ENCODE assay signal across 7 cellular contexts in the genomic region with DNA sequence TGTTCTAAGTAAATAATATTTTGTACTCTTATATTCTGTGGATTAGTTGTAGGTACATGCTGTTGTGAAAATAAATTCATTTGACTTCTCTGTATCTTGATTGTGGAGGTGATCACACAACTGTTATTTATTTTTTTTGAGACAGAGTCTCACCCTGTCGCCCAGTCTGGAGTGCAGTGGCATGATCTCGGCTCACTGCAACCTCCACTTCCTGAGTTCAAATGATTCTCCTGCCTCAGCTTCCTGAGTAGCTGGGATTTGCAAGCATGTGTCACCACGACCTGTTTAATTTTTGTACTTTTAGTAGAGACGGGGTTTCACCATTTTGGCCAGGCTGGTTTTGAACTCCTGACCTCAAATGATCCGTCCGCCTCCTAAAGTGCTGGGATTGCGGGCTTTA. TPM values are rescaled to one million over a fixed set of nuclear protein-coding genes. Genes with fewer than 3 reads are reported as not detected.
A peak's percentile ranks its signal among the peaks of the same experiment; 100 is the strongest.
DNase-seq lines count a peak whose midpoint lies in the region; ATAC-seq and TF ChIP-seq lines count a peak whose summit lies in the region.
"Not testable (repeated sequence)": the region's sequence is repeated elsewhere in the genome, so short reads cannot be mapped to it uniquely, and the experiment has no call there.

No MANE protein-coding gene starts in this region.

- H2BK120ac ChIP-seq in H9 (ENCODE audit: low read depth, low read length, poor library complexity, severe bottlenecking) = not testable (repeated sequence)

- H3K4me3 ChIP-seq in brain microvascular endothelial cell (ENCODE audit: low read depth, low read length); naive thymus-derived CD4-positive, alpha-beta T cell (ENCODE audit: low read length): not testable (repeated sequence)

- not testable (repeated sequence) for H3K23ac ChIP-seq in H9 (ENCODE audit: insufficient read length, low read depth, low read length)

- H2BK20ac ChIP-seq in H9 (ENCODE audit: low read depth, low read length, poor library complexity, severe bottlenecking) = not testable (repeated sequence)

- H3K4me1 Mint-ChIP-seq in H9 = peaks cover 20 to 38% of the 10 kb centered on the region in 2 experiments
- peaks cover 23% of the 10 kb centered on the region for H3K4me1 Mint-ChIP-seq in T-helper 1 cell treated with Interleukin-12 subunit alpha and Interleukin-12 subunit beta and Interleukin-4 antibody, amounts not matched to agents 30 μg/mL and 1 μg/mL, for 36 hours (ENCODE audit: low read depth)
- H3K4me1 Mint-ChIP-seq in endothelial cell (ENCODE audit: unreplicated experiment) = peaks cover 46% of the 10 kb centered on the region
- H3K4me1 Mint-ChIP-seq in naive thymus-derived CD4-positive, alpha-beta T cell = peaks cover 15 to 30% (median 19%) of the 10 kb centered on the region in 7 donors
- peaks cover 18 to 26% of the 10 kb centered on the region in 2 donors for H3K4me1 Mint-ChIP-seq in stimulated activated naive B cell treated with anti-CD40 and anti-IgM and Interleukin-4, amounts not matched to agents 10 μg/mL and 1 μg/mL and 100 μg/mL, for 72 hours

- not testable (repeated sequence) for H4K20me1 ChIP-seq in H9 (ENCODE audit: control insufficient read depth, insufficient read depth, insufficient read length)

- not testable (repeated sequence) for H3K27me3 Mint-ChIP-seq in H9 (ENCODE audit: low read depth); stimulated activated naive B cell treated with anti-CD40 and anti-IgM and Interleukin-4, amounts not matched to agents 10 μg/mL and 1 μg/mL and 100 μg/mL, for 72 hours
- peaks cover 12% of the 10 kb centered on the region for H3K27me3 Mint-ChIP-seq in T-helper 1 cell treated with Interleukin-12 subunit alpha and Interleukin-12 subunit beta and Interleukin-4 antibody, amounts not matched to agents 30 μg/mL and 1 μg/mL, for 36 hours (ENCODE audit: low read depth)
- H3K27me3 Mint-ChIP-seq in endothelial cell (ENCODE audit: unreplicated experiment) = peaks cover 11% of the 10 kb centered on the region
- peaks cover 9 to 65% (median 49%) of the 10 kb centered on the region in 5 donors for H3K27me3 Mint-ChIP-seq in naive thymus-derived CD4-positive, alpha-beta T cell

- H3K18ac ChIP-seq in H9 (ENCODE audit: insufficient read length, low read depth, low read length) = not testable (repeated sequence)

- H2BK15ac ChIP-seq in H9 (ENCODE audit: low read depth, low read length) = not testable (repeated sequence)

- not testable (repeated sequence) for H3K56ac ChIP-seq in H9 (ENCODE audit: insufficient read length, low read depth, low read length)

- H3K4me1 ChIP-seq in H9 (ENCODE audit: insufficient read depth, low read length); naive thymus-derived CD4-positive, alpha-beta T cell (ENCODE audit: control insufficient read depth in 2 of 2, insufficient read depth in 2 of 2, low read length in 2 of 2): not testable (repeated sequence)

- H3K4me2 ChIP-seq in H9 (ENCODE audit: insufficient read depth, insufficient read length, low read length) = not testable (repeated sequence)

- not testable (repeated sequence) for H4K91ac ChIP-seq in H9 (ENCODE audit: insufficient read length, low read depth, low read length)

- H3K27me3 ChIP-seq in H9 (ENCODE audit: insufficient read depth, low read length); brain microvascular endothelial cell (replicated peaks); naive thymus-derived CD4-positive, alpha-beta T cell (ENCODE audit: control insufficient read depth in 2 of 2, insufficient read depth in 2 of 2, low read length in 2 of 2): not testable (repeated sequence)

- not testable (repeated sequence) for H3T11ph ChIP-seq in H9 (ENCODE audit: low read length)

- H3K36me3 Mint-ChIP-seq in H9 (ENCODE audit: insufficient read depth in 1 of 3, low read depth in 3 of 3) (peaks cover 29 to 63% (median 52%) of the 10 kb centered on the region in 3 experiments), endothelial cell (ENCODE audit: low read depth, unreplicated experiment) (peaks cover 41% of the 10 kb centered on the region)
- peaks cover 30% of the 10 kb centered on the region for H3K36me3 Mint-ChIP-seq in T-helper 1 cell treated with Interleukin-12 subunit alpha and Interleukin-12 subunit beta and Interleukin-4 antibody, amounts not matched to agents 30 μg/mL and 1 μg/mL, for 36 hours (ENCODE audit: low read depth)
- H3K36me3 Mint-ChIP-seq in naive thymus-derived CD4-positive, alpha-beta T cell = peaks cover 0 to 26% (median 3%) of the 10 kb centered on the region in 5 donors
- peaks cover 47 to 61% of the 10 kb centered on the region in 2 donors for H3K36me3 Mint-ChIP-seq in stimulated activated naive B cell treated with anti-CD40 and anti-IgM and Interleukin-4, amounts not matched to agents 10 μg/mL and 1 μg/mL and 100 μg/mL, for 72 hours

- H4K5ac ChIP-seq in H9 (ENCODE audit: insufficient read length, low read depth, low read length) = not testable (repeated sequence)

- not testable (repeated sequence) for H4K8ac ChIP-seq in H9 (replicated peaks; ENCODE audit: insufficient read length, low read depth, low read length)

- DNase-seq in H9; brain microvascular endothelial cell; endothelial cell (ENCODE audit: low spot score); stimulated activated naive B cell treated with anti-CD40 and anti-IgM and Interleukin-4, amounts not matched to agents 10 μg/mL and 1 μg/mL and 100 μg/mL, for 72 hours: not testable (repeated sequence)
- peak; percentile 30 for DNase-seq in activated CD8-positive, alpha-beta memory T cell treated with anti-CD3 and anti-CD28 coated beads for 24 hours
- DNase-seq in naive thymus-derived CD4-positive, alpha-beta T cell = peak in 1 of 9 donors; percentile 11

- not testable (repeated sequence) for H2AK5ac ChIP-seq in H9 (ENCODE audit: insufficient read length, low read length)

- H3K4ac ChIP-seq in H9 (ENCODE audit: low read depth, low read length) = not testable (repeated sequence)

- CTCF ChIA-PET in naive thymus-derived CD4-positive, alpha-beta T cell (lab: Charles Lee) = not testable (repeated sequence)

- H3K4me3 Mint-ChIP-seq in H9; endothelial cell (ENCODE audit: unreplicated experiment); stimulated activated naive B cell treated with anti-CD40 and anti-IgM and Interleukin-4, amounts not matched to agents 10 μg/mL and 1 μg/mL and 100 μg/mL, for 72 hours: not testable (repeated sequence)
- H3K4me3 Mint-ChIP-seq in T-helper 1 cell treated with Interleukin-12 subunit alpha and Interleukin-12 subunit beta and Interleukin-4 antibody, amounts not matched to agents 30 μg/mL and 1 μg/mL, for 36 hours = peak overlapping the region; percentile 22
- H3K4me3 Mint-ChIP-seq in naive thymus-derived CD4-positive, alpha-beta T cell = peak overlapping the region in 7 of 10 donors; percentile 15 to 70 (median 30)

- H3K36me3 ChIP-seq in brain microvascular endothelial cell (replicated peaks) = peaks cover 20% of the 10 kb centered on the region
- not testable (repeated sequence) for H3K36me3 ChIP-seq in naive thymus-derived CD4-positive, alpha-beta T cell (ENCODE audit: control insufficient read depth in 2 of 3, insufficient read depth in 3 of 3, low read length in 3 of 3)

- in situ Hi-C loops in brain microvascular endothelial cell (cut with HindIII; ENCODE audit: low pct_ligation_motif_present, low sequenced_read_pairs) = not testable (repeated sequence)

- ATAC-seq in naive thymus-derived CD4-positive, alpha-beta T cell; stimulated activated naive B cell treated with anti-CD40 and anti-IgM and Interleukin-4, amounts not matched to agents 10 μg/mL and 1 μg/mL and 100 μg/mL, for 72 hours (replicated peaks): not testable (repeated sequence)

- TF ChIP-seq CTCF in H9 (conservative IDR thresholded peaks at IDR 0.05); brain microvascular endothelial cell (IDR thresholded peaks at IDR 0.05; ENCODE audit: low read depth, low read length, missing control alignments); endothelial cell (IDR thresholded peaks at IDR 0.05; ENCODE audit: unreplicated experiment): not testable (repeated sequence)

- H2BK5ac ChIP-seq in H9 (ENCODE audit: insufficient read length, low read length) = not testable (repeated sequence)

- peaks cover 26 to 27% of the 10 kb centered on the region in 2 experiments for H3K9me3 Mint-ChIP-seq in H9
- not testable (repeated sequence) for H3K9me3 Mint-ChIP-seq in T-helper 1 cell treated with Interleukin-12 subunit alpha and Interleukin-12 subunit beta and Interleukin-4 antibody, amounts not matched to agents 30 μg/mL and 1 μg/mL, for 36 hours; endothelial cell (ENCODE audit: unreplicated experiment); stimulated activated naive B cell treated with anti-CD40 and anti-IgM and Interleukin-4, amounts not matched to agents 10 μg/mL and 1 μg/mL and 100 μg/mL, for 72 hours
- peaks cover 0 to 39% (median 6%) of the 10 kb centered on the region in 11 donors for H3K9me3 Mint-ChIP-seq in naive thymus-derived CD4-positive, alpha-beta T cell

- peaks cover 60% of the 10 kb centered on the region; the same call in 1 of the 2 replicates for H3K79me2 ChIP-seq in H9 (ENCODE audit: insufficient read depth, low read length)

- not testable (repeated sequence) for H3K27ac ChIP-seq in H9 (ENCODE audit: insufficient read length, low read depth, low read length); naive thymus-derived CD4-positive, alpha-beta T cell (ENCODE audit: low read depth, low read length)
- H3K27ac ChIP-seq in brain microvascular endothelial cell = peak overlapping the region; percentile 8

- H3K23me2 ChIP-seq in H9 (ENCODE audit: insufficient read length, low read depth, low read length, poor library complexity, severe bottlenecking) = not testable (repeated sequence)

- no CpG with 5 or more reads among the region's 7 CpGs for WGBS in H9 (ENCODE audit: extremely low coverage, insufficient read length, low lambda C conversion rate)

- not testable (repeated sequence) for H3K9ac ChIP-seq in H9 (ENCODE audit: extremely low read depth, insufficient read length, low read length)

- POLR2A ChIA-PET in naive thymus-derived CD4-positive, alpha-beta T cell (lab: Charles Lee) = not testable (repeated sequence)

- intact Hi-C loops in naive thymus-derived CD4-positive, alpha-beta T cell (cut with micrococcal nuclease) = not testable (repeated sequence)

- peaks cover 14% of the 10 kb centered on the region for H3K79me1 ChIP-seq in H9 (ENCODE audit: insufficient read depth, low read depth, low read length, poor library complexity, severe bottlenecking)

- H3K27ac Mint-ChIP-seq in H9 (peak overlapping the region in 2 of 3 experiments; percentile 20 to 50; a peak in 2 of 7 replicates), endothelial cell (ENCODE audit: unreplicated experiment) (peak overlapping the region; percentile 6)
- H3K27ac Mint-ChIP-seq in T-helper 1 cell treated with Interleukin-12 subunit alpha and Interleukin-12 subunit beta and Interleukin-4 antibody, amounts not matched to agents 30 μg/mL and 1 μg/mL, for 36 hours = not testable (repeated sequence)
- peak overlapping the region in 1 of 9 donors; percentile 46 for H3K27ac Mint-ChIP-seq in naive thymus-derived CD4-positive, alpha-beta T cell
- peak overlapping the region; percentile 16 for H3K27ac Mint-ChIP-seq in stimulated activated naive B cell treated with anti-CD40 and anti-IgM and Interleukin-4, amounts not matched to agents 10 μg/mL and 1 μg/mL and 100 μg/mL, for 72 hours

- H2BK12ac ChIP-seq in H9 (ENCODE audit: insufficient read length, low read depth, low read length) = not testable (repeated sequence)

- not testable (repeated sequence) for H2AFZ ChIP-seq in H9 (ENCODE audit: low read length)

- not testable (repeated sequence) for H3K9me3 ChIP-seq in H9 (ENCODE audit: control insufficient read depth, low read depth, low read length); naive thymus-derived CD4-positive, alpha-beta T cell (ENCODE audit: control insufficient read depth in 2 of 3, low read length in 3 of 3)

- H3K14ac ChIP-seq in H9 (ENCODE audit: insufficient read depth, low read length) = not testable (repeated sequence)

RNA-seq across cellular contexts. Expression of gene CTNNA1, which starts 7.9 kb away (rescaled TPM):
- 354 and 378 TPM in 2 replicates for total RNA-seq in H9 (2021)
- 521 TPM for total RNA-seq in endothelial cell (ENCODE audit: unreplicated experiment)
- 10 to 100 TPM in 2 of 5 experiments, 1 to 10 TPM in 3; 3.7 to 52.9 (median 7.1) TPM for total RNA-seq in naive thymus-derived CD4-positive, alpha-beta T cell
- under 1 TPM; 0.78 to 0.92 TPM for polyA plus RNA-seq in naive thymus-derived CD4-positive, alpha-beta T cell
